10 cellular contexts compared by ENCODE assay signal in genomic region chr14:105316968-105317498, GRCh38. TPM values are rescaled to one million over a fixed set of nuclear protein-coding genes. Genes with fewer than 3 reads are reported as not detected.
DNase-seq lines count a peak whose midpoint lies in the region; ATAC-seq, FAIRE-seq and TF ChIP-seq lines count a peak whose summit lies in the region.
"Had no signal": no experiment of that assay in that cellular context is flagged by ENCODE, and none has a peak within 500 bp of the region (broad histone marks: within the 10 kb centered on the region; RNA-seq: fewer than 3 reads in every experiment).

No MANE protein-coding gene starts in this region.

- H3K27ac Mint-ChIP-seq in astrocyte (ENCODE audit: unreplicated experiment) (no peak overlapping the region), natural killer cell (no peak overlapping the region)
- no peak overlapping the region for H3K27ac Mint-ChIP-seq in activated CD4-positive, alpha-beta T cell treated with anti-CD3 and anti-CD28 coated beads for 36 hours

- CTCF ChIA-PET in HepG2 (lab: Yijun Ruan, JAX; ENCODE audit: low intra/inter-chr PET ratio, low total read pairs): no interaction called here
- CTCF ChIA-PET in activated CD4-positive, alpha-beta T cell treated with anti-CD3 and anti-CD28 coated beads for 36 hours (lab: Charles Lee): no interaction called here

- no peaks in the 10 kb centered on the region for H3K27me3 Mint-ChIP-seq in astrocyte (ENCODE audit: low read depth, unreplicated experiment)
- no peaks in the 10 kb centered on the region for H3K27me3 Mint-ChIP-seq in natural killer cell (ENCODE audit: low read depth in 2 of 2)
- H3K27me3 Mint-ChIP-seq in activated CD4-positive, alpha-beta T cell treated with anti-CD3 and anti-CD28 coated beads for 36 hours: no peaks in the 10 kb centered on the region

- H3K4me3 ChIP-seq in HepG2 (replicated peaks in 1 of 3; ENCODE audit: insufficient read depth in 1 of 3, low read depth in 2 of 3, low read length in 3 of 3) (no peak overlapping the region), right lobe of liver (no peak overlapping the region), astrocyte (ENCODE audit: insufficient read depth, low read depth, low read length) (no peak overlapping the region)

- H3K4me1 Mint-ChIP-seq in astrocyte (ENCODE audit: low read depth, unreplicated experiment): peaks cover 12% of the 10 kb centered on the region
- H3K4me1 Mint-ChIP-seq in natural killer cell: peaks cover 23 to 25% of the 10 kb centered on the region in 2 donors
- peaks cover 31% of the 10 kb centered on the region for H3K4me1 Mint-ChIP-seq in activated CD4-positive, alpha-beta T cell treated with anti-CD3 and anti-CD28 coated beads for 36 hours

- H3K9me3 Mint-ChIP-seq in astrocyte (ENCODE audit: unreplicated experiment) (no peaks in the 10 kb centered on the region), natural killer cell (no peaks in the 10 kb centered on the region)
- H3K9me3 Mint-ChIP-seq in activated CD4-positive, alpha-beta T cell treated with anti-CD3 and anti-CD28 coated beads for 36 hours (ENCODE audit: low read depth): no peaks in the 10 kb centered on the region

- H3K9ac ChIP-seq in HepG2 (ENCODE audit: insufficient read depth, low read depth, low read length) (no peak overlapping the region), astrocyte (ENCODE audit: low read length) (no peak overlapping the region)

- H4K20me1 ChIP-seq in HepG2 (ENCODE audit: insufficient read depth, low read length) (peaks cover 4% of the 10 kb centered on the region; the same call in 1 of the 2 replicates), astrocyte (ENCODE audit: insufficient read depth, low read length) (peaks cover 46% of the 10 kb centered on the region)

- no peak overlapping the region for H3K27ac ChIP-seq in HepG2 (ENCODE audit: extremely low read length, insufficient read depth, low read length)
- no peak overlapping the region for H3K27ac ChIP-seq in right lobe of liver
- H3K27ac ChIP-seq in astrocyte (ENCODE audit: low read depth, low read length): no peak overlapping the region

- no peak for TF ChIP-seq RAD21 in HepG2 (CRISPR knock-in tag; IDR thresholded peaks at IDR 0.05)

- H3K36me3 ChIP-seq in HepG2 (replicated peaks in 1 of 2; ENCODE audit: control insufficient read depth in 1 of 2, insufficient read depth in 2 of 2, low read length in 2 of 2) (no peaks in the 10 kb centered on the region), right lobe of liver (no peaks in the 10 kb centered on the region), astrocyte (ENCODE audit: insufficient read depth, low read length) (no peaks in the 10 kb centered on the region)

- 93% methylated on average over 18 of the region's 18 CpGs for WGBS in HepG2 (ENCODE audit: low lambda C conversion rate)
- 57% methylated on average over 15 of the region's 18 CpGs for WGBS in right lobe of liver (ENCODE audit: insufficient coverage, low coverage, low lambda C conversion rate, missing lambda C conversion rate)

- H3K36me3 Mint-ChIP-seq in astrocyte (ENCODE audit: low read depth, unreplicated experiment): no peaks in the 10 kb centered on the region
- H3K36me3 Mint-ChIP-seq in natural killer cell: no peaks in the 10 kb centered on the region
- no peaks in the 10 kb centered on the region for H3K36me3 Mint-ChIP-seq in activated CD4-positive, alpha-beta T cell treated with anti-CD3 and anti-CD28 coated beads for 36 hours (ENCODE audit: low read depth)

- H3K9me3 ChIP-seq in HepG2 (ENCODE audit: low read length) (no peaks in the 10 kb centered on the region), right lobe of liver (no peaks in the 10 kb centered on the region), astrocyte (ENCODE audit: insufficient read depth, low read depth, low read length) (no peaks in the 10 kb centered on the region)

- DNase-seq in HepG2 (ENCODE audit: low spot score) (no peak), right lobe of liver (no peak), astrocyte (ENCODE audit: low read depth) (no peak), natural killer cell (no peak), GM19239 (ENCODE audit: insufficient read length, low spot score) (no peak)
- no peak for DNase-seq in activated CD4-positive, alpha-beta T cell treated with anti-CD3 and anti-CD28 coated beads for 36 hours

- H3K4me2 ChIP-seq in HepG2 (ENCODE audit: low read depth, low read length) (peak overlapping the region; percentile 13; the same call in 1 of the 2 replicates), astrocyte (ENCODE audit: low read length) (peak overlapping the region; percentile 62)

- H3K27me3 ChIP-seq in HepG2 (ENCODE audit: control insufficient read depth in 1 of 2, insufficient read depth in 2 of 2, low read length in 2 of 2): no peaks in the 10 kb centered on the region
- H3K27me3 ChIP-seq in right lobe of liver: no peaks in the 10 kb centered on the region
- no peaks in the 10 kb centered on the region for H3K27me3 ChIP-seq in astrocyte (ENCODE audit: insufficient read depth, low read length)

- no peak for TF ChIP-seq POLR2A in HepG2 (IDR thresholded peaks at IDR 0.05; ENCODE audit: insufficient read depth in 1 of 2, low read depth in 2 of 2, low read length in 2 of 2)
- TF ChIP-seq POLR2A in right lobe of liver (IDR thresholded peaks at IDR 0.05): no peak

- in situ Hi-C loops in HepG2 (cut with HindIII; ENCODE audit: extremely low pct_ligation_motif_present, low pct_unique_long_range_greater_than_20kb): no loop called here

- no TSS peak for BruUV-seq in HepG2 (replicated peaks; lab: Mats Ljungman, UMichigan)

- peaks cover 40% of the 10 kb centered on the region for H3K79me2 ChIP-seq in HepG2 (ENCODE audit: insufficient read depth, low read length)
- peaks cover 55% of the 10 kb centered on the region for H3K79me2 ChIP-seq in astrocyte (ENCODE audit: insufficient read depth, low read length)

- TF ChIP-seq EP300 in HepG2 (IDR thresholded peaks at IDR 0.05; ENCODE audit: low read depth in 2 of 2, low read length in 2 of 2): no peak
- TF ChIP-seq EP300 in HepG2 (CRISPR knock-in tag; IDR thresholded peaks at IDR 0.05; ENCODE audit: borderline replicate concordance): no peak

- H3K4me3 Mint-ChIP-seq in astrocyte (ENCODE audit: unreplicated experiment) (no peak overlapping the region), natural killer cell (peak overlapping the region; percentile 95)
- no peak overlapping the region for H3K4me3 Mint-ChIP-seq in activated CD4-positive, alpha-beta T cell treated with anti-CD3 and anti-CD28 coated beads for 36 hours

- POLR2A ChIA-PET in HepG2 (lab: Yijun Ruan, JAX): interaction anchor here (2.0 kb wide), 1 partner anchor 16 kb away, joined by 7 read pairs; the partner anchor contains the start of gene BRF1
- POLR2A ChIA-PET in activated CD4-positive, alpha-beta T cell treated with anti-CD3 and anti-CD28 coated beads for 36 hours (lab: Charles Lee): interaction anchor here (0.6 kb wide), 1 partner anchor 907 kb away, joined by 3 read pairs; no protein-coding TSS in a partner anchor

- ATAC-seq in HepG2: no peak
- no peak for ATAC-seq in right lobe of liver
- no peak for ATAC-seq in natural killer cell
- ATAC-seq in GM19463 (IDR thresholded peaks at IDR 0.05; ENCODE audit: unreplicated experiment): no peak
- ATAC-seq in activated CD4-positive, alpha-beta T cell treated with anti-CD3 and anti-CD28 coated beads for 36 hours: no peak
- ATAC-seq in GM19324 (IDR thresholded peaks at IDR 0.05; ENCODE audit: low FRiP score, unreplicated experiment): no peak

- intact Hi-C loops in HepG2 (cut with micrococcal nuclease; ENCODE audit: unreplicated experiment) (loop anchor here (10.0 kb wide), 1 partner anchor 178 kb away; the partner anchor contains the start of gene TEDC1), right lobe of liver (cut with DNase I) (no loop called here), natural killer cell (cut with micrococcal nuclease) (no loop called here)
- intact Hi-C loops in activated CD4-positive, alpha-beta T cell treated with anti-CD3 and anti-CD28 coated beads for 36 hours (cut with DNase I, micrococcal nuclease): no loop called here

- TF ChIP-seq CTCF in HepG2 (CRISPR knock-in tag; IDR thresholded peaks at IDR 0.05) (no peak), right lobe of liver (IDR thresholded peaks at IDR 0.05) (no peak), astrocyte (IDR thresholded peaks at IDR 0.05; ENCODE audit: insufficient read depth, low read depth, low read length) (no peak), natural killer cell (IDR thresholded peaks at IDR 0.05) (no peak)

- no peak overlapping the region for H2AFZ ChIP-seq in HepG2 (ENCODE audit: low read length)
- no peak overlapping the region for H2AFZ ChIP-seq in astrocyte (ENCODE audit: low read depth, low read length)

- FAIRE-seq in HepG2 (lab: Jason Lieb, UNC) (no peak), astrocyte (lab: Jason Lieb, UNC) (no peak), GM19239 (lab: Jason Lieb, UNC) (no peak)
- FAIRE-seq: endometrium, keratinocyte had no signal

- peaks cover 24% of the 10 kb centered on the region for H3K4me1 ChIP-seq in HepG2 (ENCODE audit: insufficient read depth, low read length)
- peaks cover 0 to 16% (median 0%) of the 10 kb centered on the region in 4 donors for H3K4me1 ChIP-seq in right lobe of liver
- H3K4me1 ChIP-seq in astrocyte (ENCODE audit: insufficient read depth, low read length): peaks cover 20% of the 10 kb centered on the region

RNA-seq across cellular contexts. Expression of gene PACS2, which starts 2.5 kb away (rescaled TPM):
- 14.6 and 23.6 TPM in 2 replicates for total RNA-seq in HepG2 (2016; rRNA removed; fragmentation: Illumina TruSeq; extraction: Trizol)
- total RNA-seq in HepG2 (2016; cell fraction: cytosol; rRNA removed; fragmentation: Illumina TruSeq; extraction: Trizol; ENCODE audit: low read depth): 32.3 and 33.7 TPM in 2 replicates
- total RNA-seq in HepG2 (2016; cell fraction: insoluble cytoplasmic fraction; rRNA removed; fragmentation: Illumina TruSeq; extraction: Trizol): 10.5 and 22.9 TPM in 2 replicates
- total RNA-seq in HepG2 (2016; cell fraction: membrane; rRNA removed; fragmentation: Illumina TruSeq; extraction: Trizol): 48.2 and 50.4 TPM in 2 replicates
- total RNA-seq in HepG2 (2016; cell fraction: nucleus; rRNA removed; fragmentation: Illumina TruSeq; extraction: Trizol): 18.0 and 23.5 TPM in 2 replicates
- polyA plus RNA-seq in HepG2 (2011; rRNA removed): 27.6 and 33.7 TPM in 2 replicates
- polyA plus RNA-seq in HepG2 (2011; cell fraction: cytosol; rRNA removed): 22.9 and 31.9 TPM in 2 replicates
- 175 and 213 TPM in 2 replicates for polyA plus RNA-seq in HepG2 (2011; cell fraction: nucleus; rRNA removed)
- 22.4 and 34.0 TPM in 2 replicates for polyA plus RNA-seq in HepG2 (2012)
- polyA plus RNA-seq in HepG2 (2016; cell fraction: cytosol; fragmentation: Illumina TruSeq; extraction: Trizol; ENCODE audit: low read depth): 37.2 and 44.2 TPM in 2 replicates
- polyA plus RNA-seq in HepG2 (2016; cell fraction: insoluble cytoplasmic fraction; fragmentation: Illumina TruSeq; extraction: Trizol; ENCODE audit: low read depth): 16.9 and 23.7 TPM in 2 replicates
- polyA plus RNA-seq in HepG2 (2016; cell fraction: membrane; fragmentation: Illumina TruSeq; extraction: Trizol; ENCODE audit: low read depth): 47.5 and 52.5 TPM in 2 replicates
- 55.8 and 60.4 TPM in 2 replicates for polyA plus RNA-seq in HepG2 (2016; cell fraction: nucleus; fragmentation: Illumina TruSeq; extraction: Trizol; ENCODE audit: insufficient read depth, low read depth)
- 21.1 and 44.9 TPM in 2 replicates for polyA minus RNA-seq in HepG2 (2011; rRNA and poly(A)+ RNA removed; ENCODE audit: low replicate concordance)
- polyA minus RNA-seq in HepG2 (2011; cell fraction: cytosol; rRNA and poly(A)+ RNA removed): 12.7 and 16.0 TPM in 2 replicates
- polyA minus RNA-seq in HepG2 (2011; cell fraction: nucleus; rRNA and poly(A)+ RNA removed): 29.4 and 36.3 TPM in 2 replicates
- total RNA-seq in right lobe of liver: 10 to 100 TPM; 19.8 to 26.7 (median 21.5) TPM
- 49.7 and 51.0 TPM in 2 replicates for total RNA-seq in astrocyte
- total RNA-seq in natural killer cell: 10 to 100 TPM; 58.4 to 76.5 (median 69.2) TPM
- 10 to 100 TPM; 30.6 to 32.9 TPM for total RNA-seq in activated CD4-positive, alpha-beta T cell treated with anti-CD3 and anti-CD28 coated beads for 36 hours

RNA-seq across cellular contexts. Expression of gene BRF1, which starts 16.2 kb away (rescaled TPM):
- total RNA-seq in HepG2 (2016; rRNA removed; fragmentation: Illumina TruSeq; extraction: Trizol): 6.4 and 11.0 TPM in 2 replicates
- 5.6 and 7.0 TPM in 2 replicates for total RNA-seq in HepG2 (2016; cell fraction: cytosol; rRNA removed; fragmentation: Illumina TruSeq; extraction: Trizol; ENCODE audit: low read depth)
- 5.9 and 10.9 TPM in 2 replicates for total RNA-seq in HepG2 (2016; cell fraction: insoluble cytoplasmic fraction; rRNA removed; fragmentation: Illumina TruSeq; extraction: Trizol)
- total RNA-seq in HepG2 (2016; cell fraction: membrane; rRNA removed; fragmentation: Illumina TruSeq; extraction: Trizol): 4.2 and 5.2 TPM in 2 replicates
- total RNA-seq in HepG2 (2016; cell fraction: nucleus; rRNA removed; fragmentation: Illumina TruSeq; extraction: Trizol): 11.8 and 16.0 TPM in 2 replicates
- 5.1 and 5.7 TPM in 2 replicates for polyA plus RNA-seq in HepG2 (2011; rRNA removed)
- polyA plus RNA-seq in HepG2 (2011; cell fraction: cytosol; rRNA removed): 3.4 and 3.6 TPM in 2 replicates
- 32.9 and 41.6 TPM in 2 replicates for polyA plus RNA-seq in HepG2 (2011; cell fraction: nucleus; rRNA removed)
- 7.1 and 9.1 TPM in 2 replicates for polyA plus RNA-seq in HepG2 (2012)
- 0.58 and 0.88 TPM in 2 replicates for polyA plus RNA-seq in HepG2 (2016; cell fraction: cytosol; fragmentation: Illumina TruSeq; extraction: Trizol; ENCODE audit: low read depth)
- 6.9 and 7.1 TPM in 2 replicates for polyA plus RNA-seq in HepG2 (2016; cell fraction: insoluble cytoplasmic fraction; fragmentation: Illumina TruSeq; extraction: Trizol; ENCODE audit: low read depth)
- polyA plus RNA-seq in HepG2 (2016; cell fraction: membrane; fragmentation: Illumina TruSeq; extraction: Trizol; ENCODE audit: low read depth): 1.6 and 1.8 TPM in 2 replicates
- 26.5 and 31.7 TPM in 2 replicates for polyA plus RNA-seq in HepG2 (2016; cell fraction: nucleus; fragmentation: Illumina TruSeq; extraction: Trizol; ENCODE audit: insufficient read depth, low read depth)
- polyA minus RNA-seq in HepG2 (2011; rRNA and poly(A)+ RNA removed; ENCODE audit: low replicate concordance): 15.5 TPM in 2 replicates
- polyA minus RNA-seq in HepG2 (2011; cell fraction: cytosol; rRNA and poly(A)+ RNA removed): 6.0 and 7.0 TPM in 2 replicates
- polyA minus RNA-seq in HepG2 (2011; cell fraction: nucleus; rRNA and poly(A)+ RNA removed): 25.0 and 27.4 TPM in 2 replicates
- 10 to 100 TPM; 13.1 to 17.8 (median 16.2) TPM for total RNA-seq in right lobe of liver
- total RNA-seq in astrocyte: 20.5 and 21.5 TPM in 2 replicates
- total RNA-seq in natural killer cell: 10 to 100 TPM; 82.4 to 92.7 (median 87.4) TPM
- 10 to 100 TPM; 20.0 to 28.1 TPM for total RNA-seq in activated CD4-positive, alpha-beta T cell treated with anti-CD3 and anti-CD28 coated beads for 36 hours
